ENCODE assay signal across 16 cellular contexts in genomic region chr7:121563177-121563576, GRCh38.
DNase-seq lines count a peak whose midpoint lies in the region; ATAC-seq and TF ChIP-seq lines count a peak whose summit lies in the region.
"Had no signal": no experiment of that assay in that cellular context is flagged by ENCODE, and none has a peak within 500 bp of the region (broad histone marks: within the 10 kb centered on the region; RNA-seq: fewer than 3 reads in every experiment).

No MANE protein-coding gene starts in this region.

- no peak overlapping the region for H2BK120ac ChIP-seq in H9 (ENCODE audit: low read depth, low read length, poor library complexity, severe bottlenecking)

- H4K8ac ChIP-seq in H9 (replicated peaks; ENCODE audit: insufficient read length, low read depth, low read length): no peak overlapping the region

- H2BK5ac ChIP-seq in H9 (ENCODE audit: insufficient read length, low read length): no peak overlapping the region

- H3K4me2 ChIP-seq in H9 (ENCODE audit: insufficient read depth, insufficient read length, low read length): no peak overlapping the region

- H4K91ac ChIP-seq in H9 (ENCODE audit: insufficient read length, low read depth, low read length): no peak overlapping the region

- H3K56ac ChIP-seq in H9 (ENCODE audit: insufficient read length, low read depth, low read length): no peak overlapping the region

- POLR2A ChIA-PET in AG04449 (lab: Yijun Ruan, JAX): no interaction called here

- H3K9me3 Mint-ChIP-seq in H9: peaks cover 9 to 10% of the 10 kb centered on the region in 2 experiments
- H3K9me3 Mint-ChIP-seq: stimulated activated effector memory CD8-positive, alpha-beta T cell treated with anti-CD3 and anti-CD28 coated beads, Interleukin-12 subunit alpha, Interleukin-12 subunit beta, amount 100 ng/mL, for 72 hours had no signal

- H2BK15ac ChIP-seq in H9 (ENCODE audit: low read depth, low read length): no peak overlapping the region

- CTCF ChIA-PET in AG04449 (lab: Yijun Ruan, JAX): interaction anchor here (1.0 to 2.3 kb wide), 4 partner anchors 8 to 431 kb away, joined by 3 to 8 read pairs (median 4); no protein-coding TSS in a partner anchor

- H3T11ph ChIP-seq in H9 (ENCODE audit: low read length): no peak overlapping the region

- no peak overlapping the region for H3K4me3 Mint-ChIP-seq in H9
- H3K4me3 Mint-ChIP-seq: stimulated activated effector memory CD8-positive, alpha-beta T cell treated with anti-CD3 and anti-CD28 coated beads, Interleukin-12 subunit alpha, Interleukin-12 subunit beta, amount 100 ng/mL, for 72 hours; T-helper 17 cell had no signal

- H3K23ac ChIP-seq in H9 (ENCODE audit: insufficient read length, low read depth, low read length): no peak overlapping the region

- H3K4me1 Mint-ChIP-seq in H9: peaks cover 7 to 8% of the 10 kb centered on the region in 2 experiments
- H3K4me1 Mint-ChIP-seq: stimulated activated effector memory CD8-positive, alpha-beta T cell treated with anti-CD3 and anti-CD28 coated beads, Interleukin-12 subunit alpha, Interleukin-12 subunit beta, amount 100 ng/mL, for 72 hours; T-helper 17 cell had no signal

- H3K79me1 ChIP-seq in H9 (ENCODE audit: insufficient read depth, low read depth, low read length, poor library complexity, severe bottlenecking): no peaks in the 10 kb centered on the region

- no peak overlapping the region for H2AK5ac ChIP-seq in H9 (ENCODE audit: insufficient read length, low read length)

- H2AFZ ChIP-seq in H9 (ENCODE audit: low read length): no peak overlapping the region

- H3K18ac ChIP-seq in H9 (ENCODE audit: insufficient read length, low read depth, low read length): no peak overlapping the region

- H3K9me3 ChIP-seq in H9 (ENCODE audit: control insufficient read depth, low read depth, low read length) (no peaks in the 10 kb centered on the region), WERI-Rb-1 (ENCODE audit: severe bottlenecking) (no peaks in the 10 kb centered on the region)
- H3K9me3 ChIP-seq: esophagus muscularis mucosa had no signal

- H3K27me3 Mint-ChIP-seq in H9 (ENCODE audit: low read depth): no peaks in the 10 kb centered on the region; the same call in 1 of the 2 replicates

- H3K23me2 ChIP-seq in H9 (ENCODE audit: insufficient read length, low read depth, low read length, poor library complexity, severe bottlenecking): no peaks in the 10 kb centered on the region

- H4K5ac ChIP-seq in H9 (ENCODE audit: insufficient read length, low read depth, low read length): no peak overlapping the region

- H3K27ac ChIP-seq in H9 (ENCODE audit: insufficient read length, low read depth, low read length) (no peak overlapping the region), WERI-Rb-1 (no peak overlapping the region)
- H3K27ac ChIP-seq: esophagus muscularis mucosa had no signal

- H3K14ac ChIP-seq in H9 (ENCODE audit: insufficient read depth, low read length): no peak overlapping the region

- H3K27ac Mint-ChIP-seq in H9: no peak overlapping the region
- H3K27ac Mint-ChIP-seq: stimulated activated effector memory CD8-positive, alpha-beta T cell treated with anti-CD3 and anti-CD28 coated beads, Interleukin-12 subunit alpha, Interleukin-12 subunit beta, amount 100 ng/mL, for 72 hours; T-helper 17 cell had no signal

- no peaks in the 10 kb centered on the region for H4K20me1 ChIP-seq in H9 (ENCODE audit: control insufficient read depth, insufficient read depth, insufficient read length)

- H2BK20ac ChIP-seq in H9 (ENCODE audit: low read depth, low read length, poor library complexity, severe bottlenecking): no peak overlapping the region

- peaks cover 0 to 9% (median 6%) of the 10 kb centered on the region in 3 experiments; a peak in 4 of 7 replicates for H3K36me3 Mint-ChIP-seq in H9 (ENCODE audit: insufficient read depth in 1 of 3, low read depth in 3 of 3)
- H3K36me3 Mint-ChIP-seq: stimulated activated effector memory CD8-positive, alpha-beta T cell treated with anti-CD3 and anti-CD28 coated beads, Interleukin-12 subunit alpha, Interleukin-12 subunit beta, amount 100 ng/mL, for 72 hours had no signal

- H3K9ac ChIP-seq in H9 (ENCODE audit: extremely low read depth, insufficient read length, low read length): no peak overlapping the region

- no CpG with 5 or more reads among the region's 1 CpG for WGBS in H9 (ENCODE audit: extremely low coverage, insufficient read length, low lambda C conversion rate)

- no peak for ATAC-seq in GM21367 (IDR thresholded peaks at IDR 0.05; ENCODE audit: unreplicated experiment)
- ATAC-seq: stimulated activated effector memory CD8-positive, alpha-beta T cell treated with anti-CD3 and anti-CD28 coated beads, Interleukin-12 subunit alpha, Interleukin-12 subunit beta, amount 100 ng/mL, for 72 hours; T-helper 17 cell had no signal

- TF ChIP-seq CTCF in AG04449 (IDR thresholded peaks at IDR 0.05; ENCODE audit: insufficient read depth, low read length, missing control alignments) (peak; percentile 17), H9 (conservative IDR thresholded peaks at IDR 0.05) (peak; percentile 54; the same call in 2 of the 3 replicates), WERI-Rb-1 (IDR thresholded peaks at IDR 0.05; ENCODE audit: low read depth, low read length) (peak; percentile 21; the same call in 1 of the 2 replicates), foreskin fibroblast (IDR thresholded peaks at IDR 0.05; ENCODE audit: low read depth, low read length) (peak; percentile 35)

- H3K79me2 ChIP-seq in H9 (ENCODE audit: insufficient read depth, low read length): no peaks in the 10 kb centered on the region

- H3K4me3 ChIP-seq in AG04449 (ENCODE audit: low read depth, low read length) (no peak overlapping the region), WERI-Rb-1 (ENCODE audit: low read depth, low read length) (no peak overlapping the region), foreskin fibroblast (ENCODE audit: low read depth in 1 of 2, low read length in 2 of 2) (no peak overlapping the region)
- H3K4me3 ChIP-seq: esophagus muscularis mucosa had no signal

- no peaks in the 10 kb centered on the region for H3K27me3 ChIP-seq in H9 (ENCODE audit: insufficient read depth, low read length)
- H3K27me3 ChIP-seq in WERI-Rb-1 (ENCODE audit: insufficient read depth, low read depth, severe bottlenecking): no peaks in the 10 kb centered on the region
- H3K27me3 ChIP-seq: esophagus muscularis mucosa had no signal

- DNase-seq in AG04449 (ENCODE audit: low read depth, low spot score) (no peak), H9 (no peak), WERI-Rb-1 (no peak), foreskin fibroblast (peak in 1 of 2 donors; percentile 26), mesenteric fat pad (ENCODE audit: low spot score) (no peak), NCI-H1694 (lab: John Stamatoyannopoulos, UW) (no peak), activated gamma-delta T cell (lab: John Stamatoyannopoulos, UW) (no peak)
- DNase-seq: activated naive CD4-positive, alpha-beta T cell; C1 segment of cervical spinal cord; cerebellar nuclear complex; Karpas-422; NCI-H2081 treated with DMSO at 0.1 percent for 48 hours; T-helper 17 cell had no signal

- H3K36me3 ChIP-seq in WERI-Rb-1: no peaks in the 10 kb centered on the region
- H3K36me3 ChIP-seq: esophagus muscularis mucosa had no signal

- no peak overlapping the region for H3K4ac ChIP-seq in H9 (ENCODE audit: low read depth, low read length)

- H3K4me1 ChIP-seq in H9 (ENCODE audit: insufficient read depth, low read length): no peaks in the 10 kb centered on the region; the same call in 1 of the 2 replicates
- H3K4me1 ChIP-seq: esophagus muscularis mucosa had no signal

- no peak overlapping the region for H2BK12ac ChIP-seq in H9 (ENCODE audit: insufficient read length, low read depth, low read length)
